In genomic region chr20:266604-267562, GRCh38 we compare ENCODE assay signal across 1 cellular context.
A peak's percentile ranks its signal among the peaks of the same experiment; 100 is the strongest.
TF ChIP-seq lines count a peak whose summit lies in the region.

No MANE protein-coding gene starts in this region.

TF ChIP-seq in HepG2, 621 proteins besides CTCF, POLR2A, EP300 and RAD21 (continued from another document and continues in another):
- TF ChIP-seq NFIB (CRISPR knock-in tag; IDR thresholded peaks at IDR 0.05; ENCODE audit: borderline replicate concordance) = no peak
- TF ChIP-seq FOXP1 (IDR thresholded peaks at IDR 0.05) = no peak
- no peak for TF ChIP-seq FOXP1 (CRISPR knock-in tag; IDR thresholded peaks at IDR 0.05)
- no peak for TF ChIP-seq ZHX2 (IDR thresholded peaks at IDR 0.05; ENCODE audit: low read depth)
- peak; percentile 5; the same call in 1 of the 2 replicates for TF ChIP-seq ZHX2 (CRISPR knock-in tag; IDR thresholded peaks at IDR 0.05; ENCODE audit: borderline replicate concordance)
- TF ChIP-seq SMYD3 (CRISPR knock-in tag; IDR thresholded peaks at IDR 0.05) = no peak; the same call in none of the 2 replicates
- peak; percentile 72; the same call in 1 of the 2 replicates for TF ChIP-seq ZNF550 (CRISPR knock-in tag; IDR thresholded peaks at IDR 0.05; ENCODE audit: borderline replicate concordance)
- peak; percentile 77; the same call in 1 of the 2 replicates for TF ChIP-seq ARID4A (CRISPR knock-in tag; IDR thresholded peaks at IDR 0.05; ENCODE audit: borderline replicate concordance)
- peak; percentile 90 for TF ChIP-seq KLF12 (CRISPR knock-in tag; IDR thresholded peaks at IDR 0.05; ENCODE audit: borderline replicate concordance)
- TF ChIP-seq ZFP91 (CRISPR knock-in tag; IDR thresholded peaks at IDR 0.05; ENCODE audit: borderline replicate concordance) = peak; percentile 97
- peak; percentile 99 for TF ChIP-seq ZNF280B (CRISPR knock-in tag; IDR thresholded peaks at IDR 0.05; ENCODE audit: borderline replicate concordance)
- peak; percentile 78; the same call in 2 of the 3 replicates for TF ChIP-seq MXI1 (IDR thresholded peaks at IDR 0.05; ENCODE audit: borderline replicate concordance, low read depth, low read length)
- TF ChIP-seq CEBPG (CRISPR knock-in tag; IDR thresholded peaks at IDR 0.05) = no peak
- TF ChIP-seq ZNF512B (CRISPR knock-in tag; IDR thresholded peaks at IDR 0.05; ENCODE audit: borderline replicate concordance) = peak; percentile 91
- TF ChIP-seq CAMTA2 (CRISPR knock-in tag; IDR thresholded peaks at IDR 0.05; ENCODE audit: borderline replicate concordance) = peak; percentile 87
- peak; percentile 48; the same call in 1 of the 2 replicates for TF ChIP-seq ZNF503 (CRISPR knock-in tag; IDR thresholded peaks at IDR 0.05)
- peak; percentile 76; the same call in 1 of the 2 replicates for TF ChIP-seq ZNF878 (CRISPR knock-in tag; IDR thresholded peaks at IDR 0.05)
- no peak for TF ChIP-seq PLRG1 (conservative IDR thresholded peaks at IDR 0.05)
- no peak for TF ChIP-seq MBNL3 (CRISPR knock-in tag; conservative IDR thresholded peaks at IDR 0.05)
- peak; percentile 92 for TF ChIP-seq ZMYM4 (CRISPR knock-in tag; IDR thresholded peaks at IDR 0.05)
- peak; percentile 82; the same call in 1 of the 2 replicates for TF ChIP-seq ZNF329 (CRISPR knock-in tag; IDR thresholded peaks at IDR 0.05; ENCODE audit: low read depth)
- TF ChIP-seq TFDP1 (CRISPR knock-in tag; IDR thresholded peaks at IDR 0.05; ENCODE audit: borderline replicate concordance) = peak; percentile 89
- peak; percentile 81; the same call in 1 of the 2 replicates for TF ChIP-seq ZNF841 (CRISPR knock-in tag; IDR thresholded peaks at IDR 0.05; ENCODE audit: borderline replicate concordance)
- TF ChIP-seq CREB1 (IDR thresholded peaks at IDR 0.05) = peak; percentile 40; the same call in 1 of the 2 replicates
- TF ChIP-seq CREB1 (CRISPR knock-in tag; IDR thresholded peaks at IDR 0.05) = no peak
- TF ChIP-seq ZBTB20 (CRISPR knock-in tag; IDR thresholded peaks at IDR 0.05; ENCODE audit: borderline replicate concordance, low read depth) = peak; percentile 34; the same call in 1 of the 2 replicates
- TF ChIP-seq ZSCAN5A (CRISPR knock-in tag; IDR thresholded peaks at IDR 0.05; ENCODE audit: borderline replicate concordance) = peak; percentile 97
- TF ChIP-seq RCOR2 (CRISPR knock-in tag; IDR thresholded peaks at IDR 0.05) = peak; percentile 74
- no peak; the same call in 1 of the 2 replicates for TF ChIP-seq TCF7 (IDR thresholded peaks at IDR 0.05; ENCODE audit: low read depth)
- TF ChIP-seq RFX1 (IDR thresholded peaks at IDR 0.05) = no peak
- no peak for TF ChIP-seq PHF5A (CRISPR knock-in tag; IDR thresholded peaks at IDR 0.05; ENCODE audit: low read depth, unreplicated experiment)
- TF ChIP-seq ZBTB3 (CRISPR knock-in tag; IDR thresholded peaks at IDR 0.05; ENCODE audit: borderline replicate concordance, low read depth) = peak; percentile 38; the same call in 1 of the 2 replicates
- TF ChIP-seq ELK4 (CRISPR knock-in tag; IDR thresholded peaks at IDR 0.05; ENCODE audit: borderline replicate concordance) = no peak; the same call in 1 of the 2 replicates
